In the genomic region with DNA sequence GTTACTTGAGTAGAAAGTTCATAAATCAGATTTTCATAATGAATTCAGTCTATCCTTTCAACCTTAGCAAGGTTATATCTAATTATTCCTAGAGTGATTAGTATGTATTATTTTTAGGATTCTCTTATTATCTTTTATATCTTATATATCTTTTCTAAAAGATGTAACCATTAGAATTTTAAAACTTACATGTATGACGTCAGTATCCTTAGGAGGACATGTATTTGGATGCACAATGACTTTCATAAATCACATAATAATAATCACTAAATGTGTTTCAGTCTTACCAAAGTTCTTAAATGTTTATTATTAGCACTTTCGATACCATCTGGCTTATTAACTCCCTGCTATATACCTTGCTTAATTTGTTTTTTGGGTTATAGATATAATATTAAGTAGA, we compare ENCODE assay signal across 3 cellular contexts.
TF ChIP-seq lines count a peak whose summit lies in the region.

No MANE protein-coding gene starts in this region.

TF ChIP-seq in HepG2, 621 proteins besides CTCF, POLR2A, EP300 and RAD21:
- TF ChIP-seq CREB1 (IDR thresholded peaks at IDR 0.05) = peak; percentile 81
- no peak for TF ChIP-seq CREB1 (CRISPR knock-in tag; IDR thresholded peaks at IDR 0.05)
- TF ChIP-seq ATF7 (IDR thresholded peaks at IDR 0.05) = peak; percentile 87
- TF ChIP-seq ATF7 (CRISPR knock-in tag; IDR thresholded peaks at IDR 0.05) = no peak
- no peak for TF ChIP-seq REL (CRISPR knock-in tag; conservative IDR thresholded peaks at IDR 0.05)
- TF ChIP-seq YY1 (IDR thresholded peaks at IDR 0.05; ENCODE audit: insufficient read depth, insufficient replicate concordance, low read depth, low read length) = no peak

TF ChIP-seq in HEK293, 187 proteins besides CTCF, POLR2A, EP300 and RAD21:
- TF ChIP-seq SCRT2 (tag by site-specific recombination; IDR thresholded peaks at IDR 0.05) (no peak), ZNF529 (tag by site-specific recombination; IDR thresholded peaks at IDR 0.05; ENCODE audit: insufficient replicate concordance) (no peak), ZNF266 (tag by site-specific recombination; IDR thresholded peaks at IDR 0.05; ENCODE audit: low read depth) (no peak), ZNF366 (tag by site-specific recombination; conservative IDR thresholded peaks at IDR 0.05) (no peak), EGR2 (tag by site-specific recombination; IDR thresholded peaks at IDR 0.05; ENCODE audit: low read depth) (no peak)
- TF ChIP-seq, protein P1, sequence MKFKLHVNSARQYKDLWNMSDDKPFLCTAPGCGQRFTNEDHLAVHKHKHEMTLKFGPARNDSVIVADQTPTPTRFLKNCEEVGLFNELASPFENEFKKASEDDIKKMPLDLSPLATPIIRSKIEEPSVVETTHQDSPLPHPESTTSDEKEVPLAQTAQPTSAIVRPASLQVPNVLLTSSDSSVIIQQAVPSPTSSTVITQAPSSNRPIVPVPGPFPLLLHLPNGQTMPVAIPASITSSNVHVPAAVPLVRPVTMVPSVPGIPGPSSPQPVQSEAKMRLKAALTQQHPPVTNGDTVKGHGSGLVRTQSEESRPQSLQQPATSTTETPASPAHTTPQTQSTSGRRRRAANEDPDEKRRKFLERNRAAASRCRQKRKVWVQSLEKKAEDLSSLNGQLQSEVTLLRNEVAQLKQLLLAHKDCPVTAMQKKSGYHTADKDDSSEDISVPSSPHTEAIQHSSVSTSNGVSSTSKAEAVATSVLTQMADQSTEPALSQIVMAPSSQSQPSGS (tag by site-specific recombination; IDR thresholded peaks at IDR 0.05; ENCODE audit: low read depth) = 0 out of 2 replicates have a peak, but pooled peaks have one; percentile 21
- TF ChIP-seq, protein P2, sequence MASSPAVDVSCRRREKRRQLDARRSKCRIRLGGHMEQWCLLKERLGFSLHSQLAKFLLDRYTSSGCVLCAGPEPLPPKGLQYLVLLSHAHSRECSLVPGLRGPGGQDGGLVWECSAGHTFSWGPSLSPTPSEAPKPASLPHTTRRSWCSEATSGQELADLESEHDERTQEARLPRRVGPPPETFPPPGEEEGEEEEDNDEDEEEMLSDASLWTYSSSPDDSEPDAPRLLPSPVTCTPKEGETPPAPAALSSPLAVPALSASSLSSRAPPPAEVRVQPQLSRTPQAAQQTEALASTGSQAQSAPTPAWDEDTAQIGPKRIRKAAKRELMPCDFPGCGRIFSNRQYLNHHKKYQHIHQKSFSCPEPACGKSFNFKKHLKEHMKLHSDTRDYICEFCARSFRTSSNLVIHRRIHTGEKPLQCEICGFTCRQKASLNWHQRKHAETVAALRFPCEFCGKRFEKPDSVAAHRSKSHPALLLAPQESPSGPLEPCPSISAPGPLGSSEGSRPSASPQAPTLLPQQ (tag by site-specific recombination; IDR thresholded peaks at IDR 0.05) = no peak

TF ChIP-seq in GM12878, 131 proteins besides CTCF, POLR2A, EP300 and RAD21:
- TF ChIP-seq RAD51 (IDR thresholded peaks at IDR 0.05) (no peak), ATF7 (IDR thresholded peaks at IDR 0.05; ENCODE audit: low read depth) (peak; percentile 22; the same call in 1 of the 2 replicates)
